Comparison of ENCODE assay signal across 8 cellular contexts in genomic region chr12:124568431-124569374, GRCh38.
DNase-seq lines count a peak whose midpoint lies in the region; ATAC-seq and TF ChIP-seq lines count a peak whose summit lies in the region.

No MANE protein-coding gene starts in this region.

- peak overlapping the region; percentile 94 for H3K27ac ChIP-seq in rectal smooth muscle tissue (ENCODE audit: low read depth, low read length)

- ATAC-seq in GM21786 (IDR thresholded peaks at IDR 0.05; ENCODE audit: unreplicated experiment) (peak; percentile 30), HG03196 (IDR thresholded peaks at IDR 0.05; ENCODE audit: unreplicated experiment) (no peak)

- in situ Hi-C loops in astrocyte of the cerebellum (cut with HindIII; ENCODE audit: low sequenced_read_pairs), result no loop called here

- TF ChIP-seq CTCF in astrocyte of the cerebellum (IDR thresholded peaks at IDR 0.05; ENCODE audit: low read depth, low read length, missing control alignments), result peak; percentile 58

- H3K4me3 ChIP-seq in astrocyte of the cerebellum (ENCODE audit: low read depth, low read length), result no peak overlapping the region
- H3K4me3 ChIP-seq in rectal smooth muscle tissue (ENCODE audit: low read length), result peak overlapping the region; percentile 65

- no peaks in the 10 kb centered on the region for H3K36me3 ChIP-seq in rectal smooth muscle tissue (ENCODE audit: control insufficient read depth, insufficient read depth, low read length)

- peaks cover 18% of the 10 kb centered on the region for H3K4me1 ChIP-seq in rectal smooth muscle tissue (ENCODE audit: control insufficient read depth, insufficient read depth, low read length)

- no peak overlapping the region for H3K9ac ChIP-seq in rectal smooth muscle tissue (ENCODE audit: low read length)

- H3K27me3 ChIP-seq in rectal smooth muscle tissue (ENCODE audit: control insufficient read depth, insufficient read depth, low read length), result no peaks in the 10 kb centered on the region

- peak; percentile 23 for DNase-seq in DMS114 treated with DMSO at 0.1 percent for 48 hours (lab: John Stamatoyannopoulos, UW; ENCODE audit: unreplicated experiment)
- peak; percentile 92 for DNase-seq in NCI-H69 (lab: John Stamatoyannopoulos, UW)
- DNase-seq in astrocyte of the cerebellum (ENCODE audit: low read depth), result peak; percentile 98
- peak in 37 of 51 donors; percentile 12 to 79 (median 49) for DNase-seq in hypothalamus (lab: John Stamatoyannopoulos, UW)
- no peak for DNase-seq in activated gamma-delta T cell treated with Interleukin-2 at 50 U/mL for 16 hours
